ENCODE assay signal across 1 cellular context in genomic region chr20:38094373-38094775, GRCh38.
TF ChIP-seq lines count a peak whose summit lies in the region.

No MANE protein-coding gene starts in this region.

TF ChIP-seq in HepG2, 621 proteins besides CTCF, POLR2A, EP300 and RAD21 (continued from another document):
- TF ChIP-seq ARID5B (CRISPR knock-in tag; IDR thresholded peaks at IDR 0.05): peak; percentile 56; the same call in 1 of the 2 replicates
- no peak for TF ChIP-seq NR1H2 (CRISPR knock-in tag; IDR thresholded peaks at IDR 0.05; ENCODE audit: borderline replicate concordance, low read depth)
- TF ChIP-seq ZNF775 (CRISPR knock-in tag; IDR thresholded peaks at IDR 0.05; ENCODE audit: borderline replicate concordance): no peak
- TF ChIP-seq ETV5 (CRISPR knock-in tag; IDR thresholded peaks at IDR 0.05; ENCODE audit: borderline replicate concordance): peak; percentile 69; the same call in 1 of the 2 replicates
- TF ChIP-seq ZNF432 (CRISPR knock-in tag; IDR thresholded peaks at IDR 0.05; ENCODE audit: borderline replicate concordance): no peak
- TF ChIP-seq SOX13 (IDR thresholded peaks at IDR 0.05): no peak
- TF ChIP-seq SOX13 (CRISPR knock-in tag; conservative IDR thresholded peaks at IDR 0.05 in 1 of 2, IDR thresholded peaks at IDR 0.05 in 1 of 2): peak in 1 of 2 experiments; percentile 29; a peak in 1 of 4 replicates
- TF ChIP-seq JUND (CRISPR knock-in tag; IDR thresholded peaks at IDR 0.05): no peak
- TF ChIP-seq THRA (CRISPR knock-in tag; IDR thresholded peaks at IDR 0.05; ENCODE audit: borderline replicate concordance): peak; percentile 60; the same call in 1 of the 2 replicates
- TF ChIP-seq ELF3 (CRISPR knock-in tag; IDR thresholded peaks at IDR 0.05): peak; percentile 54; the same call in 1 of the 2 replicates
- TF ChIP-seq THAP9 (CRISPR knock-in tag; IDR thresholded peaks at IDR 0.05; ENCODE audit: borderline replicate concordance): no peak
- 0 out of 2 replicates have a peak, but pooled peaks have one; percentile 6 for TF ChIP-seq NCOR1 (IDR thresholded peaks at IDR 0.05; ENCODE audit: borderline replicate concordance, low read length)
- TF ChIP-seq ZNF510 (CRISPR knock-in tag; IDR thresholded peaks at IDR 0.05; ENCODE audit: low read depth): no peak
- TF ChIP-seq FOXA3 (CRISPR knock-in tag; IDR thresholded peaks at IDR 0.05): peak; percentile 20; the same call in 1 of the 2 replicates
- no peak for TF ChIP-seq GABPA (IDR thresholded peaks at IDR 0.05; ENCODE audit: low read depth, low read length)
- peak; percentile 33; the same call in 1 of the 2 replicates for TF ChIP-seq GABPA (CRISPR knock-in tag; IDR thresholded peaks at IDR 0.05; ENCODE audit: low read depth)
- TF ChIP-seq ZNF816 (CRISPR knock-in tag; IDR thresholded peaks at IDR 0.05; ENCODE audit: borderline replicate concordance): peak; percentile 18; the same call in 1 of the 2 replicates
- peak; percentile 89 for TF ChIP-seq TFE3 (CRISPR knock-in tag; IDR thresholded peaks at IDR 0.05)
- TF ChIP-seq RXRB (CRISPR knock-in tag; IDR thresholded peaks at IDR 0.05; ENCODE audit: borderline replicate concordance): 0 out of 2 replicates have a peak, but pooled peaks have one; percentile 39
- TF ChIP-seq RBM39 (IDR thresholded peaks at IDR 0.05; ENCODE audit: low read depth, low read length, poor library complexity, severe bottlenecking): no peak
- peak; percentile 13; the same call in 1 of the 2 replicates for TF ChIP-seq ATF1 (CRISPR knock-in tag; IDR thresholded peaks at IDR 0.05)
- TF ChIP-seq CEBPG (CRISPR knock-in tag; IDR thresholded peaks at IDR 0.05): peak; percentile 88
- no peak for TF ChIP-seq SALL2 (CRISPR knock-in tag; IDR thresholded peaks at IDR 0.05)
- TF ChIP-seq HMG20B (CRISPR knock-in tag; conservative IDR thresholded peaks at IDR 0.05): no peak
- TF ChIP-seq KDM3A (CRISPR knock-in tag; IDR thresholded peaks at IDR 0.05; ENCODE audit: low read depth): 0 out of 2 replicates have a peak, but pooled peaks have one; percentile 11
- 0 out of 2 replicates have a peak, but pooled peaks have one; percentile 0 for TF ChIP-seq TCF7 (IDR thresholded peaks at IDR 0.05; ENCODE audit: low read depth)
- peak; percentile 40; the same call in 1 of the 2 replicates for TF ChIP-seq RARA (CRISPR knock-in tag; IDR thresholded peaks at IDR 0.05)
- peak; percentile 16; the same call in 1 of the 2 replicates for TF ChIP-seq NCOA2 (CRISPR knock-in tag; IDR thresholded peaks at IDR 0.05)
- 0 out of 2 replicates have a peak, but pooled peaks have one; percentile 28 for TF ChIP-seq CCDC6 (CRISPR knock-in tag; IDR thresholded peaks at IDR 0.05)
- TF ChIP-seq SCMH1 (CRISPR knock-in tag; IDR thresholded peaks at IDR 0.05; ENCODE audit: borderline replicate concordance): no peak
TF ChIP-seq in HepG2: peak in this region for 26.
